32 cellular contexts compared by ENCODE assay signal in genomic region chr2:110891626-110892025, GRCh38.
DNase-seq lines count a peak whose midpoint lies in the region; ATAC-seq, FAIRE-seq and TF ChIP-seq lines count a peak whose summit lies in the region.
"Had no signal": no experiment of that assay in that cellular context is flagged by ENCODE, and none has a peak within 500 bp of the region (broad histone marks: within the 10 kb centered on the region; RNA-seq: fewer than 3 reads in every experiment).

No MANE protein-coding gene starts in this region.

- H3K27me3 Mint-ChIP-seq in T-helper 2 cell treated with Interferon-gamma antibody and Interleukin-4, amounts not matched to agents 5 μg/mL and 100 μg/mL, for 36 hours (ENCODE audit: low read depth), result peaks cover 69% of the 10 kb centered on the region

- no peak for TF ChIP-seq CTCF in liver (IDR thresholded peaks at IDR 0.05; ENCODE audit: low read depth, low read length, missing input control)
- TF ChIP-seq CTCF in HepG2 (CRISPR knock-in tag; IDR thresholded peaks at IDR 0.05), result no peak

- no peak overlapping the region for H3K4me2 ChIP-seq in HepG2 (ENCODE audit: low read depth, low read length)
- H3K4me2 ChIP-seq: A549; BLaER1; BLaER1 treated with 17β-estradiol and CSF1 and Interleukin-3, amounts not matched to agents 10 nM and 100 nM had no signal

- peaks cover 5% of the 10 kb centered on the region for H3K9me3 Mint-ChIP-seq in T-helper 2 cell treated with Interferon-gamma antibody and Interleukin-4, amounts not matched to agents 5 μg/mL and 100 μg/mL, for 36 hours

- no peak overlapping the region for H3K27ac Mint-ChIP-seq in T-helper 2 cell treated with Interferon-gamma antibody and Interleukin-4, amounts not matched to agents 5 μg/mL and 100 μg/mL, for 36 hours
- H3K27ac Mint-ChIP-seq: B cell; CD14-positive monocyte; CD4-positive, alpha-beta memory T cell; CD4-positive, alpha-beta T cell; CD4-positive, CD25-positive, alpha-beta regulatory T cell; CD8-positive, alpha-beta memory T cell; CD8-positive, alpha-beta T cell had no signal

- ATAC-seq in HepG2 (no peak), left lobe of liver (peak; percentile 65)
- ATAC-seq: A549; CD8-positive, alpha-beta T cell had no signal

- intact Hi-C loops in HepG2 (cut with micrococcal nuclease; ENCODE audit: unreplicated experiment), result no loop called here

- no peak overlapping the region for H3K4me3 ChIP-seq in liver (ENCODE audit: low read depth in 1 of 3, low read length in 3 of 3)
- H3K4me3 ChIP-seq in HepG2 (replicated peaks in 1 of 3; ENCODE audit: insufficient read depth in 1 of 3, low read depth in 2 of 3, low read length in 3 of 3), result no peak overlapping the region
- H3K4me3 ChIP-seq: A549; BLaER1; BLaER1 treated with 17β-estradiol and CSF1 and Interleukin-3, amounts not matched to agents 10 nM and 100 nM had no signal

- BruUV-seq in HepG2 (replicated peaks; lab: Mats Ljungman, UMichigan), result no TSS peak

- POLR2A ChIA-PET in HepG2 (lab: Yijun Ruan, JAX), result no interaction called here

- H3K4me3 Mint-ChIP-seq in T-helper 2 cell treated with Interferon-gamma antibody and Interleukin-4, amounts not matched to agents 5 μg/mL and 100 μg/mL, for 36 hours, result no peak overlapping the region
- H3K4me3 Mint-ChIP-seq: B cell; CD14-positive monocyte; CD4-positive, alpha-beta memory T cell; CD4-positive, alpha-beta T cell; CD4-positive, CD25-positive, alpha-beta regulatory T cell; CD8-positive, alpha-beta memory T cell; CD8-positive, alpha-beta T cell had no signal

- in situ Hi-C loops in HepG2 (cut with HindIII; ENCODE audit: extremely low pct_ligation_motif_present, low pct_unique_long_range_greater_than_20kb), result no loop called here

- DNase-seq in HepG2 (ENCODE audit: low spot score) (no peak), left lobe of liver (ENCODE audit: low spot score) (no peak)
- no peak for DNase-seq in T-helper 2 cell treated with Interferon-gamma antibody and Interleukin-4, amounts not matched to agents 5 μg/mL and 100 μg/mL, for 36 hours (ENCODE audit: low spot score)
- DNase-seq: 8988T; ACHN; AML-193; BE2C; C1 segment of cervical spinal cord; Caco-2; Calu3; CD4-positive, alpha-beta memory T cell; CD4-positive, alpha-beta T cell; CD4-positive, CD25-positive, alpha-beta regulatory T cell; CD8-positive, alpha-beta memory T cell; CD8-positive, alpha-beta T cell; COR-L47; DMS 273 treated with DMSO at 0.1 percent for 48 hours; DMS153; DMS53; DMS79; DMS79 treated with DMSO at 0.1 percent for 48 hours; DND-41; EL had no signal

- FAIRE-seq in HepG2 (lab: Jason Lieb, UNC), result no peak
- FAIRE-seq: A549, D721Med had no signal

- no peak for TF ChIP-seq POLR2A in HepG2 (IDR thresholded peaks at IDR 0.05; ENCODE audit: insufficient read depth in 1 of 2, low read depth in 2 of 2, low read length in 2 of 2)

- H4K20me1 ChIP-seq in HepG2 (ENCODE audit: insufficient read depth, low read length), result no peaks in the 10 kb centered on the region
- H4K20me1 ChIP-seq: BLaER1; BLaER1 treated with 17β-estradiol and CSF1 and Interleukin-3, amounts not matched to agents 10 nM and 100 nM had no signal

- H3K27me3 ChIP-seq in liver (ENCODE audit: control insufficient read depth in 4 of 4, insufficient read depth in 4 of 4, low read length in 3 of 4) (no peaks in the 10 kb centered on the region), HepG2 (ENCODE audit: control insufficient read depth in 1 of 2, insufficient read depth in 2 of 2, low read length in 2 of 2) (peaks cover 0 to 2% of the 10 kb centered on the region in 2 experiments; a peak in 1 of 5 replicates)
- H3K27me3 ChIP-seq: BE2C; BLaER1; BLaER1 treated with 17β-estradiol and CSF1 and Interleukin-3, amounts not matched to agents 10 nM and 100 nM had no signal

- H3K9me3 ChIP-seq in liver (ENCODE audit: control insufficient read depth in 4 of 4, low read length in 3 of 4), result peaks cover 0 to 4% (median under 1%) of the 10 kb centered on the region in 4 donors
- no peaks in the 10 kb centered on the region for H3K9me3 ChIP-seq in HepG2 (ENCODE audit: low read length)
- H3K9me3 ChIP-seq: BE2C had no signal

- CTCF ChIA-PET in HepG2 (lab: Yijun Ruan, JAX; ENCODE audit: low intra/inter-chr PET ratio, low total read pairs), result no interaction called here

- TF ChIP-seq EP300 in HepG2 (IDR thresholded peaks at IDR 0.05; ENCODE audit: low read depth in 2 of 2, low read length in 2 of 2) (no peak), HepG2 (CRISPR knock-in tag; IDR thresholded peaks at IDR 0.05; ENCODE audit: borderline replicate concordance) (no peak)

- H3K79me2 ChIP-seq in HepG2 (ENCODE audit: insufficient read depth, low read length), result no peaks in the 10 kb centered on the region

- no peak overlapping the region for H3K27ac ChIP-seq in liver (ENCODE audit: low read depth in 1 of 2, low read length in 2 of 2)
- H3K27ac ChIP-seq in HepG2 (ENCODE audit: extremely low read length, insufficient read depth, low read length), result no peak overlapping the region
- H3K27ac ChIP-seq: 22Rv1; A549; BLaER1; BLaER1 treated with 17β-estradiol and CSF1 and Interleukin-3, amounts not matched to agents 10 nM and 100 nM; C4-2B had no signal

- no peak overlapping the region for H2AFZ ChIP-seq in HepG2 (ENCODE audit: low read length)

- no peaks in the 10 kb centered on the region for H3K36me3 Mint-ChIP-seq in T-helper 2 cell treated with Interferon-gamma antibody and Interleukin-4, amounts not matched to agents 5 μg/mL and 100 μg/mL, for 36 hours (ENCODE audit: low read depth)
- H3K36me3 Mint-ChIP-seq: CD14-positive monocyte; CD4-positive, CD25-positive, alpha-beta regulatory T cell; CD8-positive, alpha-beta T cell had no signal

- H3K9ac ChIP-seq in liver (ENCODE audit: low read depth in 1 of 2, low read length in 2 of 2) (no peak overlapping the region), HepG2 (ENCODE audit: insufficient read depth, low read depth, low read length) (no peak overlapping the region)
- H3K9ac ChIP-seq: BLaER1; BLaER1 treated with 17β-estradiol and CSF1 and Interleukin-3, amounts not matched to agents 10 nM and 100 nM had no signal

- 0% methylated on average over 1 of the region's 1 CpG for WGBS in liver
- no CpG with 5 or more reads among the region's 1 CpG for WGBS in HepG2 (ENCODE audit: low lambda C conversion rate)

- TF ChIP-seq RAD21 in liver (IDR thresholded peaks at IDR 0.05), result no peak
- TF ChIP-seq RAD21 in HepG2 (CRISPR knock-in tag; IDR thresholded peaks at IDR 0.05), result no peak

- H3K4me1 ChIP-seq in liver (ENCODE audit: control insufficient read depth in 4 of 4, insufficient read depth in 4 of 4, low read length in 3 of 4) (peaks cover 0 to 4% (median 0%) of the 10 kb centered on the region in 4 donors), HepG2 (ENCODE audit: insufficient read depth, low read length) (no peaks in the 10 kb centered on the region)
- H3K4me1 ChIP-seq: A549; BE2C; BLaER1; BLaER1 treated with 17β-estradiol and CSF1 and Interleukin-3, amounts not matched to agents 10 nM and 100 nM; Caco-2 had no signal

- H3K36me3 ChIP-seq in liver (ENCODE audit: control insufficient read depth in 4 of 4, insufficient read depth in 3 of 4, low read depth in 1 of 4, low read length in 3 of 4), result no peaks in the 10 kb centered on the region
- no peaks in the 10 kb centered on the region for H3K36me3 ChIP-seq in HepG2 (replicated peaks in 1 of 2; ENCODE audit: control insufficient read depth in 1 of 2, insufficient read depth in 2 of 2, low read length in 2 of 2)
- H3K36me3 ChIP-seq: BE2C; BLaER1; BLaER1 treated with 17β-estradiol and CSF1 and Interleukin-3, amounts not matched to agents 10 nM and 100 nM had no signal

- H3K4me1 Mint-ChIP-seq in T-helper 2 cell treated with Interferon-gamma antibody and Interleukin-4, amounts not matched to agents 5 μg/mL and 100 μg/mL, for 36 hours (ENCODE audit: low read depth), result no peaks in the 10 kb centered on the region
- H3K4me1 Mint-ChIP-seq: B cell; CD4-positive, alpha-beta memory T cell; CD8-positive, alpha-beta memory T cell had no signal

TF ChIP-seq in liver, 16 proteins besides CTCF, POLR2A, EP300 and RAD21:
- TF ChIP-seq HNF4A (conservative IDR thresholded peaks at IDR 0.05) (peak; percentile 16 to 46), RXRA (IDR thresholded peaks at IDR 0.05) (no peak), TAF1 (conservative IDR thresholded peaks at IDR 0.05) (no peak), JUND (IDR thresholded peaks at IDR 0.05) (no peak), EGR1 (IDR thresholded peaks at IDR 0.05; ENCODE audit: low read depth in 2 of 2) (no peak)

TF ChIP-seq in HepG2, 621 proteins besides CTCF, POLR2A, EP300 and RAD21:
- TF ChIP-seq ZNF761 (CRISPR knock-in tag; conservative IDR thresholded peaks at IDR 0.05) (no peak), GPN1 (CRISPR knock-in tag; IDR thresholded peaks at IDR 0.05; ENCODE audit: borderline replicate concordance) (no peak), ZNF30 (CRISPR knock-in tag; IDR thresholded peaks at IDR 0.05) (no peak), ZSCAN21 (CRISPR knock-in tag; IDR thresholded peaks at IDR 0.05; ENCODE audit: borderline replicate concordance) (no peak), ZNF138 (CRISPR knock-in tag; IDR thresholded peaks at IDR 0.05; ENCODE audit: low read depth) (no peak), RXRA (CRISPR knock-in tag; IDR thresholded peaks at IDR 0.05) (no peak), FIP1L1 (IDR thresholded peaks at IDR 0.05; ENCODE audit: borderline replicate concordance, insufficient read depth, low read depth, low read length) (no peak), ZNF607 (CRISPR knock-in tag; IDR thresholded peaks at IDR 0.05; ENCODE audit: borderline replicate concordance) (no peak), ZNF674 (CRISPR knock-in tag; IDR thresholded peaks at IDR 0.05; ENCODE audit: low read depth) (no peak), ARNTL (CRISPR knock-in tag; IDR thresholded peaks at IDR 0.05) (no peak), NFYC (CRISPR knock-in tag; IDR thresholded peaks at IDR 0.05) (no peak), MTA3 (CRISPR knock-in tag; IDR thresholded peaks at IDR 0.05) (no peak), ZNF12 (CRISPR knock-in tag; IDR thresholded peaks at IDR 0.05) (no peak), TGIF2 (CRISPR knock-in tag; IDR thresholded peaks at IDR 0.05) (no peak)
- TF ChIP-seq, protein P1, sequence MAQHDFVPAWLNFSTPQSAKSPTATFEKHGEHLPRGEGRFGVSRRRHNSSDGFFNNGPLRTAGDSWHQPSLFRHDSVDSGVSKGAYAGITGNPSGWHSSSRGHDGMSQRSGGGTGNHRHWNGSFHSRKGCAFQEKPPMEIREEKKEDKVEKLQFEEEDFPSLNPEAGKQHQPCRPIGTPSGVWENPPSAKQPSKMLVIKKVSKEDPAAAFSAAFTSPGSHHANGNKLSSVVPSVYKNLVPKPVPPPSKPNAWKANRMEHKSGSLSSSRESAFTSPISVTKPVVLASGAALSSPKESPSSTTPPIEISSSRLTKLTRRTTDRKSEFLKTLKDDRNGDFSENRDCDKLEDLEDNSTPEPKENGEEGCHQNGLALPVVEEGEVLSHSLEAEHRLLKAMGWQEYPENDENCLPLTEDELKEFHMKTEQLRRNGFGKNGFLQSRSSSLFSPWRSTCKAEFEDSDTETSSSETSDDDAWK (CRISPR knock-in tag; IDR thresholded peaks at IDR 0.05), result no peak
